In the genomic region with DNA sequence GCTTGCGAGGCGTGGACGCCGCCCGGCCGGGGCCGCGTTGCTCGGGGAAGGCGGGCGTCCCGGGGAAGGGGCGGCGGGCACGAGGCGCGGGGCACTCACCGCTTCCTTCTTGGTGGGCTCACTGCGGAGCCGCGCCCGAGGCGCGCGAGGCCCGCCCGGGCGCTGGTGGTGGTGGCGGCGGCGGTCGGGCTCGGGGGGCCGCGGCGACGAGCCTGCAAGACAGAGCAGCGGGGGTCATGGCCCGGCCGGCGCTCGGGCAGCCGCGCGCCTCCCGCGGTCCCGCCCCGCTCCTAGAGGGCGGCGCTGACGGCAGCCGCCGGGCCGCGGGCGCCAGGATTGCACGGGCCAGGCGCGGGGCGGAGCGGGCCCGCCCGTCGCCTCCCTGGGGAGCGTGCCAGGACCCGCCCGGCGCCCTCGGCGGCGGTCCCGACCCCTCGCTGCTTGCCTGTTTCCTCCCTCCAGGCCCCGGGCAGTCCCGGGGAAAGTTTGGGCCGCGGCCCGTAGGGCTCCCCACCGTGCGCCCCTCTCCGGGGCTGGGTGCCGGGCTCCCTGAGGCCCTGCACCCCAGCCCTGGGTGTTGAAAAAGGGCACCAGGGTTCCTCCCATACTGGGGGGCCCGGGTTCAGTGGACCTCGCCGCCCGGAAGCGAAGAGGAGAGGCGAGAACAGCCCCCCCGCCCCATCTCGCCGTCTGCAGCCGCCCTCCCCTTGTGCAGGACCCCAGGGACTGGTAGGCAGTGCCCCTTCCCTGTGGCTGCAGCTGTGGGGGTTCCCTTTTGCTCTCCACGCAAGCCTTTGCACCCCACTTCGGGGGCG, we compare ENCODE assay signal across 7 cellular contexts. TPM values are rescaled to one million over a fixed set of nuclear protein-coding genes. Genes with fewer than 3 reads are reported as not detected.
DNase-seq lines count a peak whose midpoint lies in the region; ATAC-seq and TF ChIP-seq lines count a peak whose summit lies in the region.

A gene (minus strand): TSS at position 270 of the 815 bp plus-strand sequence. CDS start 15,879 bp downstream, outside the sequence.

- WGBS in GM23248 (ENCODE audit: low coverage in 1 of 2, low lambda C conversion rate in 2 of 2, missing lambda C conversion rate in 2 of 2), 2 experiments: 6 to 10% methylated on average over 35 to 53 of the region's 96 CpGs
- WGBS in right lobe of liver (ENCODE audit: insufficient coverage, low coverage, low lambda C conversion rate, missing lambda C conversion rate): 2% methylated on average over 13 of the region's 96 CpGs
- 11% methylated on average over 96 of the region's 96 CpGs for WGBS in thymus

- peak; percentile 88 to 96 (median 92) for ATAC-seq in right lobe of liver

- H3K27me3 ChIP-seq in GM23248 (replicated peaks; ENCODE audit: insufficient read depth) (no peaks in the 10 kb centered on the region), colonic mucosa (peaks cover 30% of the 10 kb centered on the region), right lobe of liver (no peaks in the 10 kb centered on the region), thymus (ENCODE audit: control insufficient read depth, insufficient read depth) (peaks cover 37% of the 10 kb centered on the region)

- peak within 1 kb of the TSS; percentile 71 for H3K4me3 ChIP-seq in GM23248
- peak within 1 kb of the TSS; percentile 46 for H3K4me3 ChIP-seq in colonic mucosa
- H3K4me3 ChIP-seq in right lobe of liver: peak within 1 kb of the TSS; percentile 38 to 61 (median 40)
- peak within 1 kb of the TSS; percentile 45 for H3K4me3 ChIP-seq in thymus (ENCODE audit: low read length)

- H3K9me2 ChIP-seq in GM23248 (ENCODE audit: insufficient read depth): no peaks in the 10 kb centered on the region

- H3K27ac ChIP-seq in GM23248 (no peak within 1 kb of the TSS), colonic mucosa (no peak within 1 kb of the TSS), right lobe of liver (no peak within 1 kb of the TSS), thymus (ENCODE audit: low read depth) (no peak within 1 kb of the TSS)

- DNase-seq in G401 (ENCODE audit: low spot score) (no peak), GM23248 (peak; percentile 83), NOMO-1 treated with DMSO at 0.1 percent for 48 hours (lab: John Stamatoyannopoulos, UW; ENCODE audit: unreplicated experiment) (peak; percentile 38), colonic mucosa (peak; percentile 64), right lobe of liver (peak; percentile 67 to 77 (median 73)), KBM-7 (no peak)

- H2AFZ ChIP-seq in GM23248: peak within 1 kb of the TSS; percentile 79

- in situ Hi-C loops in G401 (cut with HindIII; ENCODE audit: low sequenced_read_pairs): no loop called here
- in situ Hi-C loops in GM23248 (cut with MboI): no loop called here
- in situ Hi-C loops in KBM-7 (cut with MboI; ENCODE audit: low pct_unique_long_range_greater_than_20kb, low sequenced_read_pairs): no loop called here

- intact Hi-C loops in colonic mucosa (cut with DNase I): no loop called here
- intact Hi-C loops in right lobe of liver (cut with DNase I): no loop called here

- H3F3A ChIP-seq in GM23248 (ENCODE audit: insufficient read depth): no peaks in the 10 kb centered on the region

- peaks cover 13% of the 10 kb centered on the region for H3K4me1 ChIP-seq in GM23248 (ENCODE audit: insufficient read depth)
- peaks cover 5% of the 10 kb centered on the region for H3K4me1 ChIP-seq in colonic mucosa
- H3K4me1 ChIP-seq in right lobe of liver: peaks cover 0 to 13% (median 0%) of the 10 kb centered on the region in 4 donors
- peaks cover 6% of the 10 kb centered on the region for H3K4me1 ChIP-seq in thymus (ENCODE audit: control insufficient read depth, insufficient read depth, low read length)

- H3K9ac ChIP-seq in GM23248 (peak within 1 kb of the TSS; percentile 58), colonic mucosa (ENCODE audit: low read depth in 2 of 2, low read length in 2 of 2) (peak within 1 kb of the TSS; percentile 34 to 43)

- H3K9me3 ChIP-seq in GM23248 (ENCODE audit: low read depth) (no peaks in the 10 kb centered on the region), colonic mucosa (no peaks in the 10 kb centered on the region), right lobe of liver (no peaks in the 10 kb centered on the region), thymus (ENCODE audit: control insufficient read depth) (no peaks in the 10 kb centered on the region)

- H3K36me3 ChIP-seq in GM23248 (ENCODE audit: low read depth): no peaks in the 10 kb centered on the region
- no peaks in the 10 kb centered on the region for H3K36me3 ChIP-seq in colonic mucosa
- no peaks in the 10 kb centered on the region for H3K36me3 ChIP-seq in right lobe of liver
- H3K36me3 ChIP-seq in thymus (ENCODE audit: control insufficient read depth, insufficient read depth): no peaks in the 10 kb centered on the region

- TF ChIP-seq POLR2A in right lobe of liver (IDR thresholded peaks at IDR 0.05): no peak

- H4K20me1 ChIP-seq in GM23248 (ENCODE audit: insufficient read depth): no peaks in the 10 kb centered on the region

- TF ChIP-seq CTCF in colonic mucosa (IDR thresholded peaks at IDR 0.05) (no peak), right lobe of liver (IDR thresholded peaks at IDR 0.05) (peak in 1 of 4 donors; percentile 22)

- peak within 1 kb of the TSS; percentile 70 for H3K4me2 ChIP-seq in GM23248 (ENCODE audit: unreplicated experiment)

- no peaks in the 10 kb centered on the region for H3K79me2 ChIP-seq in GM23248 (ENCODE audit: insufficient read depth)

RNA-seq across cellular contexts. Expression of the gene that starts here (rescaled TPM):
- 1.4 and 13.4 TPM in 2 replicates for total RNA-seq in G401 (2014; rRNA removed; shearing (Covaris generic))
- total RNA-seq in GM23248 (2014; rRNA removed; shearing (Covaris generic)): 3.8 and 13.2 TPM in 2 replicates
- polyA plus RNA-seq in GM23248 (2016; fragmentation: Nextera tagmentation; extraction: Ambion mirVana) (6.5 and 7.0 TPM in 2 replicates), thymus (6.4 TPM)
- total RNA-seq in colonic mucosa (under 1 TPM; 0.37 to 0.96 TPM), right lobe of liver (under 1 TPM in 4 of 6 experiments, not detected in 2; 0.31 to 0.98 (median 0.70) TPM)

Comparison
In these comparisons a context has a peak if more than half of its experiments do, and no peak if none do; other contexts are left out.
1. Peak in DNase-seq, H3K4me3 ChIP-seq and H3K9ac ChIP-seq in colonic mucosa; RNA of the gene not detected or under 1 TPM.
2. Peak in DNase-seq, ATAC-seq and H3K4me3 ChIP-seq in right lobe of liver; RNA of the gene not detected or under 1 TPM.
3. DNase-seq: peak in GM23248 (single experiment) and NOMO-1 treated with DMSO at 0.1 percent for 48 hours (single experiment); none in G401 (single experiment) and KBM-7 (single experiment).
4. Peak in every context shown above with its lines, with median percentiles within 50 percentile points of each other: H3K4me3 ChIP-seq.